ENCODE assay signal across 14 cellular contexts in the genomic region with DNA sequence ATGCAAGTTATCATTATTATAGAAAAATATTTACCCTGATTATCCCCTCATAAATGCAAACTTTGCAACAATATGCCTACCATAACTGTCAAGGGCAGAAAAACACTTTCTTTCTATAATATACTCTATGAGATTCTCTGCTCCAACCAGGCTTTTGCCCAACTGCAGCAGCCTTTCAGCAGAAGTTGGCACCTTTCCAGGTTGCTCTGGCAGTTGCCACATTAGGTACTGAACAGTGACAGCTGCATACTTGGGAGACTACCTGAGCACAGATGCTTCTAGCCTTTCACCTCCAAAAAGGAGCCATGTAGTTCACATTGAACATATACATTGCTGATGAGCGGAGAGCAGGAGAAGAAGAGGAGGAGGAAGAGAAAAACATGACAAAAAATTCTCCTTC.
DNase-seq lines count a peak whose midpoint lies in the region; ATAC-seq and TF ChIP-seq lines count a peak whose summit lies in the region.
"Had no signal": no experiment of that assay in that cellular context is flagged by ENCODE, and none has a peak within 500 bp of the region (broad histone marks: within the 10 kb centered on the region; RNA-seq: fewer than 3 reads in every experiment).

No MANE protein-coding gene starts in this region.

- no peak for TF ChIP-seq CTCF in stomach (IDR thresholded peaks at IDR 0.05)

- no peak overlapping the region for H3K4me3 ChIP-seq in stomach
- H3K4me3 ChIP-seq: coronary artery, HAP-1, upper lobe of left lung had no signal

- no peaks in the 10 kb centered on the region for H3K4me1 ChIP-seq in stomach
- H3K4me1 ChIP-seq: HAP-1, upper lobe of left lung had no signal

- H3K36me3 ChIP-seq in stomach = no peaks in the 10 kb centered on the region
- H3K36me3 ChIP-seq: HAP-1, upper lobe of left lung had no signal

- ATAC-seq in SK-N-SH treated with all-trans-retinoic acid at 6 μM for 48 hours (no peak), left cardiac atrium (no peak)
- ATAC-seq: activated naive CD8-positive, alpha-beta T cell treated with anti-CD3 and anti-CD28 coated beads, Interleukin-2, amount 50 U/mL, for 24 hours had no signal

- no peaks in the 10 kb centered on the region for H3K9me3 ChIP-seq in stomach
- H3K9me3 ChIP-seq: HAP-1, upper lobe of left lung had no signal

- WGBS in stomach, 5 donors = 56 to 90% (median 76%) methylated on average over 1 of the region's 1 CpG

- intact Hi-C loops in stomach (cut with DNase I; ENCODE audit: low total_unique reads) = no loop called here
- intact Hi-C loops in left cardiac atrium (cut with DNase I) = no loop called here

- H3K27ac ChIP-seq in stomach = no peak overlapping the region
- H3K27ac ChIP-seq: coronary artery, upper lobe of left lung had no signal

- no peaks in the 10 kb centered on the region for H3K27me3 ChIP-seq in stomach
- H3K27me3 ChIP-seq: upper lobe of left lung had no signal

- no peak for TF ChIP-seq EP300 in stomach (IDR thresholded peaks at IDR 0.05)

- no peak for TF ChIP-seq POLR2A in stomach (IDR thresholded peaks at IDR 0.05)

- DNase-seq in NCI-H2196 (lab: John Stamatoyannopoulos, UW; ENCODE audit: unreplicated experiment) (peak; percentile 4), NCI-H2196 treated with DMSO at 0.1 percent for 48 hours (lab: John Stamatoyannopoulos, UW; ENCODE audit: unreplicated experiment) (no peak), NCI-H2107 (lab: John Stamatoyannopoulos, UW) (peak; percentile 29), astrocyte of the hippocampus (ENCODE audit: low read depth, low spot score) (peak; percentile 9), stomach (peak; percentile 55), ACHN (no peak), left cardiac atrium (no peak)
- DNase-seq: activated naive CD8-positive, alpha-beta T cell treated with anti-CD3 and anti-CD28 coated beads, Interleukin-2, amount 50 U/mL, for 24 hours; DND-41; SIG-M5 had no signal

- in situ Hi-C loops in ACHN (cut with HindIII; ENCODE audit: low pct_ligation_motif_present, low pct_unique_long_range_greater_than_20kb, low sequenced_read_pairs) = no loop called here

TF ChIP-seq in SK-N-SH treated with all-trans-retinoic acid at 6 μM for 48 hours, 23 proteins besides CTCF, POLR2A, EP300 and RAD21:
- TF ChIP-seq ARNTL (CRISPR knock-in tag; IDR thresholded peaks at IDR 0.05; ENCODE audit: borderline replicate concordance, low read depth) = no peak
- TF ChIP-seq, protein P1, sequence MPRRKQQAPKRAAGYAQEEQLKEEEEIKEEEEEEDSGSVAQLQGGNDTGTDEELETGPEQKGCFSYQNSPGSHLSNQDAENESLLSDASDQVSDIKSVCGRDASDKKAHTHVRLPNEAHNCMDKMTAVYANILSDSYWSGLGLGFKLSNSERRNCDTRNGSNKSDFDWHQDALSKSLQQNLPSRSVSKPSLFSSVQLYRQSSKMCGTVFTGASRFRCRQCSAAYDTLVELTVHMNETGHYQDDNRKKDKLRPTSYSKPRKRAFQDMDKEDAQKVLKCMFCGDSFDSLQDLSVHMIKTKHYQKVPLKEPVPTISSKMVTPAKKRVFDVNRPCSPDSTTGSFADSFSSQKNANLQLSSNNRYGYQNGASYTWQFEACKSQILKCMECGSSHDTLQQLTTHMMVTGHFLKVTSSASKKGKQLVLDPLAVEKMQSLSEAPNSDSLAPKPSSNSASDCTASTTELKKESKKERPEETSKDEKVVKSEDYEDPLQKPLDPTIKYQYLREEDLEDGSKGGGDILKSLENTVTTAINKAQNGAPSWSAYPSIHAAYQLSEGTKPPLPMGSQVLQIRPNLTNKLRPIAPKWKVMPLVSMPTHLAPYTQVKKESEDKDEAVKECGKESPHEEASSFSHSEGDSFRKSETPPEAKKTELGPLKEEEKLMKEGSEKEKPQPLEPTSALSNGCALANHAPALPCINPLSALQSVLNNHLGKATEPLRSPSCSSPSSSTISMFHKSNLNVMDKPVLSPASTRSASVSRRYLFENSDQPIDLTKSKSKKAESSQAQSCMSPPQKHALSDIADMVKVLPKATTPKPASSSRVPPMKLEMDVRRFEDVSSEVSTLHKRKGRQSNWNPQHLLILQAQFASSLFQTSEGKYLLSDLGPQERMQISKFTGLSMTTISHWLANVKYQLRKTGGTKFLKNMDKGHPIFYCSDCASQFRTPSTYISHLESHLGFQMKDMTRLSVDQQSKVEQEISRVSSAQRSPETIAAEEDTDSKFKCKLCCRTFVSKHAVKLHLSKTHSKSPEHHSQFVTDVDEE (CRISPR knock-in tag; IDR thresholded peaks at IDR 0.05) = no peak
- no peak for TF ChIP-seq TCF4 (CRISPR knock-in tag; IDR thresholded peaks at IDR 0.05; ENCODE audit: borderline replicate concordance)
- TF ChIP-seq SNAI2 (CRISPR knock-in tag; IDR thresholded peaks at IDR 0.05) = no peak
- no peak for TF ChIP-seq ZFP30 (CRISPR knock-in tag; IDR thresholded peaks at IDR 0.05)
- TF ChIP-seq GLIS3 (CRISPR knock-in tag; IDR thresholded peaks at IDR 0.05) = no peak
- TF ChIP-seq, protein P2, sequence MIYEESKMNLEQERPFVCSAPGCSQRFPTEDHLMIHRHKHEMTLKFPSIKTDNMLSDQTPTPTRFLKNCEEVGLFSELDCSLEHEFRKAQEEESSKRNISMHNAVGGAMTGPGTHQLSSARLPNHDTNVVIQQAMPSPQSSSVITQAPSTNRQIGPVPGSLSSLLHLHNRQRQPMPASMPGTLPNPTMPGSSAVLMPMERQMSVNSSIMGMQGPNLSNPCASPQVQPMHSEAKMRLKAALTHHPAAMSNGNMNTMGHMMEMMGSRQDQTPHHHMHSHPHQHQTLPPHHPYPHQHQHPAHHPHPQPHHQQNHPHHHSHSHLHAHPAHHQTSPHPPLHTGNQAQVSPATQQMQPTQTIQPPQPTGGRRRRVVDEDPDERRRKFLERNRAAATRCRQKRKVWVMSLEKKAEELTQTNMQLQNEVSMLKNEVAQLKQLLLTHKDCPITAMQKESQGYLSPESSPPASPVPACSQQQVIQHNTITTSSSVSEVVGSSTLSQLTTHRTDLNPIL (CRISPR knock-in tag; IDR thresholded peaks at IDR 0.05; ENCODE audit: low read depth) = no peak
- TF ChIP-seq, protein P3, sequence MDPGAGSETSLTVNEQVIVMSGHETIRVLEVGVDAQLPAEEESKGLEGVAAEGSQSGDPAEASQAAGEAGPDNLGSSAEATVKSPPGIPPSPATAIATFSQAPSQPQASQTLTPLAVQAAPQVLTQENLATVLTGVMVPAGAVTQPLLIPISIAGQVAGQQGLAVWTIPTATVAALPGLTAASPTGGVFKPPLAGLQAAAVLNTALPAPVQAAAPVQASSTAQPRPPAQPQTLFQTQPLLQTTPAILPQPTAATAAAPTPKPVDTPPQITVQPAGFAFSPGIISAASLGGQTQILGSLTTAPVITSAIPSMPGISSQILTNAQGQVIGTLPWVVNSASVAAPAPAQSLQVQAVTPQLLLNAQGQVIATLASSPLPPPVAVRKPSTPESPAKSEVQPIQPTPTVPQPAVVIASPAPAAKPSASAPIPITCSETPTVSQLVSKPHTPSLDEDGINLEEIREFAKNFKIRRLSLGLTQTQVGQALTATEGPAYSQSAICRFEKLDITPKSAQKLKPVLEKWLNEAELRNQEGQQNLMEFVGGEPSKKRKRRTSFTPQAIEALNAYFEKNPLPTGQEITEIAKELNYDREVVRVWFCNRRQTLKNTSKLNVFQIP (CRISPR knock-in tag; IDR thresholded peaks at IDR 0.05; ENCODE audit: borderline replicate concordance, low read depth) = no peak
- no peak for TF ChIP-seq ZNF8 (CRISPR knock-in tag; IDR thresholded peaks at IDR 0.05)
- TF ChIP-seq, protein P4, sequence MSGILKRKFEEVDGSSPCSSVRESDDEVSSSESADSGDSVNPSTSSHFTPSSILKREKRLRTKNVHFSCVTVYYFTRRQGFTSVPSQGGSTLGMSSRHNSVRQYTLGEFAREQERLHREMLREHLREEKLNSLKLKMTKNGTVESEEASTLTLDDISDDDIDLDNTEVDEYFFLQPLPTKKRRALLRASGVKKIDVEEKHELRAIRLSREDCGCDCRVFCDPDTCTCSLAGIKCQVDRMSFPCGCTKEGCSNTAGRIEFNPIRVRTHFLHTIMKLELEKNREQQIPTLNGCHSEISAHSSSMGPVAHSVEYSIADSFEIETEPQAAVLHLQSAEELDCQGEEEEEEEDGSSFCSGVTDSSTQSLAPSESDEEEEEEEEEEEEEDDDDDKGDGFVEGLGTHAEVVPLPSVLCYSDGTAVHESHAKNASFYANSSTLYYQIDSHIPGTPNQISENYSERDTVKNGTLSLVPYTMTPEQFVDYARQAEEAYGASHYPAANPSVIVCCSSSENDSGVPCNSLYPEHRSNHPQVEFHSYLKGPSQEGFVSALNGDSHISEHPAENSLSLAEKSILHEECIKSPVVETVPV (CRISPR knock-in tag; IDR thresholded peaks at IDR 0.05) = no peak
- TF ChIP-seq, protein P5, sequence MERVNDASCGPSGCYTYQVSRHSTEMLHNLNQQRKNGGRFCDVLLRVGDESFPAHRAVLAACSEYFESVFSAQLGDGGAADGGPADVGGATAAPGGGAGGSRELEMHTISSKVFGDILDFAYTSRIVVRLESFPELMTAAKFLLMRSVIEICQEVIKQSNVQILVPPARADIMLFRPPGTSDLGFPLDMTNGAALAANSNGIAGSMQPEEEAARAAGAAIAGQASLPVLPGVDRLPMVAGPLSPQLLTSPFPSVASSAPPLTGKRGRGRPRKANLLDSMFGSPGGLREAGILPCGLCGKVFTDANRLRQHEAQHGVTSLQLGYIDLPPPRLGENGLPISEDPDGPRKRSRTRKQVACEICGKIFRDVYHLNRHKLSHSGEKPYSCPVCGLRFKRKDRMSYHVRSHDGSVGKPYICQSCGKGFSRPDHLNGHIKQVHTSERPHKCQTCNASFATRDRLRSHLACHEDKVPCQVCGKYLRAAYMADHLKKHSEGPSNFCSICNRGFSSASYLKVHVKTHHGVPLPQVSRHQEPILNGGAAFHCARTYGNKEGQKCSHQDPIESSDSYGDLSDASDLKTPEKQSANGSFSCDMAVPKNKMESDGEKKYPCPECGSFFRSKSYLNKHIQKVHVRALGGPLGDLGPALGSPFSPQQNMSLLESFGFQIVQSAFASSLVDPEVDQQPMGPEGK (CRISPR knock-in tag; IDR thresholded peaks at IDR 0.05; ENCODE audit: borderline replicate concordance) = no peak
- no peak for TF ChIP-seq OSR1 (CRISPR knock-in tag; IDR thresholded peaks at IDR 0.05)
- TF ChIP-seq ISL1 (CRISPR knock-in tag; IDR thresholded peaks at IDR 0.05) = no peak
- no peak for TF ChIP-seq ZC3H10 (CRISPR knock-in tag; IDR thresholded peaks at IDR 0.05)
- no peak for TF ChIP-seq ZNF565 (CRISPR knock-in tag; conservative IDR thresholded peaks at IDR 0.05; ENCODE audit: low read depth)
- TF ChIP-seq PPARA (CRISPR knock-in tag; IDR thresholded peaks at IDR 0.05; ENCODE audit: borderline replicate concordance) = no peak
- TF ChIP-seq RARB (CRISPR knock-in tag; IDR thresholded peaks at IDR 0.05) = no peak

Comparison
In these comparisons a context has a peak if more than half of its experiments do, and no peak if none do; other contexts are left out.
1. DNase-seq: peak in NCI-H2196 (single experiment), NCI-H2107 (single experiment), astrocyte of the hippocampus (single experiment) and stomach (single experiment); none in NCI-H2196 treated with DMSO at 0.1 percent for 48 hours (single experiment), ACHN (single experiment) and left cardiac atrium (single experiment).